8 cellular contexts compared by ENCODE assay signal in the genomic region with DNA sequence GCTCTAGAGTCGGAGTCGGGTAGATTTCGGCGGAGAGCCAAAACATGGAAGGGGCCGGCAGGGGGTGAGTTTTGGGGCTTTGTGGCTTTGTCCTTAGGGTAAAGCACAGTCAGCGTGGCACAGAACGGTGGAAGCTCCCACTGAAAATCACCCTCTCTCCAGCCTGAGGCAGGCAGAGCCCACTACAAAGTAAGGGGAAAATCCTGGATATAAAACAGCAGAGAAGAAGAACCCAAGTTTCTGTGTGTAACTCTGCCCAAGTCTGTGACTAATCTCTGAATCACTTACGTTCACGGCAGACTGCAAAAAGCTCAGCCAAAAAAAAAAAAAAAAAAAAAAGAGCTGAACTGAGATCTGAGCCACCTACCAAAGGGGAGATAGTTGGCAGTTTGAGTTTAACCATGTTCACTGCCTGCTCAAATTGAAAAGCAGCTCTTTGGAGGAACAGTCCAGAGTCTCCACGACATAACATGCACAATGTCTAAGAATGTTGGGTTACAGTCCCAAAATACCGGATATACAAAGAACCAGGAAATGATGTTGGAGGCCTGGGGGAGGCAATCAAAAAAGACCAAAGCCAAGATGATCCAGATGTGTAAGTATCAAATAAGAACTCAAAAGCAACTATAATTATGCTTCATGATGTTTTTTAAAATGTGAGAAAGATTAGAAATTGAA. TPM values are rescaled to one million over a fixed set of nuclear protein-coding genes. Genes with fewer than 3 reads are reported as not detected.
DNase-seq lines count a peak whose midpoint lies in the region; ATAC-seq and TF ChIP-seq lines count a peak whose summit lies in the region.

No MANE protein-coding gene starts in this region.

- H3K36me3 ChIP-seq in OCI-LY7 (ENCODE audit: insufficient read depth, low read length), result peaks cover 5% of the 10 kb centered on the region; the same call in 1 of the 2 replicates
- H3K36me3 ChIP-seq in esophagus (ENCODE audit: control insufficient read depth in 2 of 2, insufficient read depth in 2 of 2, low read length in 1 of 2), result peaks cover 0 to 2% of the 10 kb centered on the region in 2 donors
- H3K36me3 ChIP-seq in psoas muscle (ENCODE audit: insufficient read depth in 1 of 2, low read depth in 1 of 2), result peaks cover 8 to 24% of the 10 kb centered on the region in 2 donors

- 34 to 36% methylated on average over 11 of the region's 11 CpGs for WGBS in esophagus, 2 donors
- WGBS in psoas muscle, 3 donors, result 21 to 30% (median 22%) methylated on average over 11 of the region's 11 CpGs

- no peaks in the 10 kb centered on the region for H4K20me1 ChIP-seq in OCI-LY7 (ENCODE audit: insufficient read depth, low read length)

- TF ChIP-seq CTCF in OCI-LY7 (conservative IDR thresholded peaks at IDR 0.05; ENCODE audit: low read length), result no peak
- no peak for TF ChIP-seq CTCF in psoas muscle (IDR thresholded peaks at IDR 0.05)

- peak; percentile 43 to 72 (median 60) for ATAC-seq in psoas muscle
- no peak for ATAC-seq in GM18502 (IDR thresholded peaks at IDR 0.05; ENCODE audit: poor library complexity, unreplicated experiment)

- BruUV-seq in OCI-LY7 (replicated peaks; lab: Mats Ljungman, UMichigan), result TSS peak; percentile 37

- H3K79me2 ChIP-seq in OCI-LY7 (ENCODE audit: insufficient read depth, low read depth, low read length), result no peaks in the 10 kb centered on the region

- no peak overlapping the region for H3K4me2 ChIP-seq in OCI-LY7 (ENCODE audit: low read length)

- H3K9me3 ChIP-seq in OCI-LY7 (ENCODE audit: low read length) (no peaks in the 10 kb centered on the region), esophagus (ENCODE audit: control insufficient read depth in 2 of 2, insufficient read depth in 1 of 2, low read depth in 1 of 2, low read length in 1 of 2) (no peaks in the 10 kb centered on the region), psoas muscle (no peaks in the 10 kb centered on the region)

- H2AFZ ChIP-seq in OCI-LY7 (ENCODE audit: low read length), result no peak overlapping the region

- H3K4me3 ChIP-seq in OCI-LY7 (ENCODE audit: low read depth, low read length, poor library complexity, severe bottlenecking), result no peak overlapping the region
- peak overlapping the region in 1 of 2 donors; percentile 32 for H3K4me3 ChIP-seq in esophagus (ENCODE audit: low read depth in 1 of 2, low read length in 2 of 2)
- peak overlapping the region; percentile 31 for H3K4me3 ChIP-seq in psoas muscle

- intact Hi-C loops in OCI-LY7 (cut with micrococcal nuclease; ENCODE audit: unreplicated experiment) (no loop called here), psoas muscle (cut with DNase I) (no loop called here)

- CTCF ChIA-PET in OCI-LY7 (lab: Charles Lee; ENCODE audit: unreplicated experiment), result interaction anchor here (0.6 kb wide), 1 partner anchor 12 kb away, joined by 3 read pairs; no protein-coding TSS in a partner anchor

- DNase-seq in EH (ENCODE audit: low read depth) (peak; percentile 90), OCI-LY7 (ENCODE audit: low spot score) (no peak), psoas muscle (peak; percentile 30 to 51), NCI-H774 (lab: John Stamatoyannopoulos, UW) (no peak), SHP77 treated with DMSO at 0.1 percent for 48 hours (lab: John Stamatoyannopoulos, UW) (no peak)
- DNase-seq in stimulated activated CD4-positive, alpha-beta T cell treated with anti-CD3 and anti-CD28 coated beads, Interleukin-4, amount 100 ng/mL, for 24 hours, result no peak

- no peak overlapping the region for H3K27ac ChIP-seq in OCI-LY7 (ENCODE audit: low read depth, low read length, poor library complexity, severe bottlenecking)
- peak overlapping the region; percentile 29 to 66 for H3K27ac ChIP-seq in esophagus (ENCODE audit: low read depth in 2 of 2, low read length in 1 of 2)
- H3K27ac ChIP-seq in psoas muscle, result no peak overlapping the region

- POLR2A ChIA-PET in OCI-LY7 (lab: Charles Lee), result interaction anchor here (0.7 kb wide), 1 partner anchor 821 kb away, joined by 5 read pairs; no protein-coding TSS in a partner anchor

- H3K4me1 ChIP-seq in OCI-LY7 (ENCODE audit: insufficient read depth, low read length, poor library complexity, severe bottlenecking) (no peaks in the 10 kb centered on the region), esophagus (ENCODE audit: control insufficient read depth in 2 of 2, insufficient read depth in 2 of 2, low read length in 1 of 2) (no peaks in the 10 kb centered on the region), psoas muscle (peaks cover 15% of the 10 kb centered on the region)

- H3K27me3 ChIP-seq in esophagus (ENCODE audit: control insufficient read depth in 1 of 2, insufficient read depth in 2 of 2, low read length in 2 of 2), result no peaks in the 10 kb centered on the region
- H3K27me3 ChIP-seq in psoas muscle (ENCODE audit: insufficient read depth in 3 of 3, low read length in 2 of 3), result no peaks in the 10 kb centered on the region

- no peaks in the 10 kb centered on the region for H3K9me2 ChIP-seq in OCI-LY7 (ENCODE audit: insufficient read depth, low read length)

RNA-seq across cellular contexts. Expression of a gene that starts 26.7 kb away (rescaled TPM):
- not detected in 2 replicates for total RNA-seq in OCI-LY7 (2014; rRNA removed; shearing (Covaris generic))
- not detected in 2 replicates for total RNA-seq in OCI-LY7 (2022)
- polyA plus RNA-seq in esophagus, result not detected
- under 1 TPM in 1 of 4 donors, not detected in 3; 0.52 TPM for total RNA-seq in psoas muscle
- 10 to 100 TPM in 1 of 3 donors, under 1 TPM in 2; 0.13 to 12.6 (median 0.30) TPM for polyA plus RNA-seq in psoas muscle

Comparison
In these comparisons a context has a peak if more than half of its experiments do, and no peak if none do; other contexts are left out.
1. DNase-seq: peak in EH (single experiment) and psoas muscle (2 of 2); none in OCI-LY7 (single experiment), NCI-H774 (single experiment), SHP77 treated with DMSO at 0.1 percent for 48 hours (single experiment) and stimulated activated CD4-positive, alpha-beta T cell treated with anti-CD3 and anti-CD28 coated beads, Interleukin-4, amount 100 ng/mL, for 24 hours (single experiment).
2. H3K27ac ChIP-seq: peak in esophagus (2 of 2); none in OCI-LY7 (single experiment) and psoas muscle (single experiment).